ENCODE assay signal across 21 cellular contexts in genomic region chr3:77835916-77836315, GRCh38.
"Had no signal": no experiment of that assay in that cellular context is flagged by ENCODE, and none has a peak within 500 bp of the region (broad histone marks: within the 10 kb centered on the region; RNA-seq: fewer than 3 reads in every experiment).

No MANE protein-coding gene starts in this region.

- H3K4me1 ChIP-seq: ascending aorta, foreskin keratinocyte, upper lobe of left lung had no signal

- H3K27ac ChIP-seq: ascending aorta, coronary artery, foreskin keratinocyte, skin epidermis, thoracic aorta, upper lobe of left lung had no signal

- H3K36me3 ChIP-seq: ascending aorta, thoracic aorta, upper lobe of left lung had no signal

- DNase-seq: activated CD4-positive, alpha-beta T cell treated with anti-CD3 and anti-CD28 coated beads, Interleukin-2, amount 10 ng/mL, durations not matched to agents 7 days and 5 days; activated CD8-positive, alpha-beta T cell treated with anti-CD3 and anti-CD28 coated beads, Interleukin-2, amount 10 ng/mL, durations not matched to agents 7 days and 5 days; activated naive CD4-positive, alpha-beta T cell treated with anti-CD3 and anti-CD28 coated beads, Interleukin-2, amount 10 ng/mL, durations not matched to agents 7 days and 5 days; activated naive CD8-positive, alpha-beta T cell treated with anti-CD3 and anti-CD28 coated beads, Interleukin-2, amount 50 U/mL, for 24 hours; activated T-cell treated with anti-CD3 and anti-CD28 coated beads, Interleukin-2, amount 50 U/mL, for 24 hours; effector CD4-positive, alpha-beta T cell; foreskin keratinocyte; hippocampal formation; islet precursor cell; mammary epithelial cell; occipital lobe; stimulated activated CD4-positive, alpha-beta T cell treated with anti-CD3 and anti-CD28 coated beads, Interleukin-4, amount 100 ng/mL, for 4 hours; T1000; upper lobe of left lung had no signal

- H3K9me3 ChIP-seq: ascending aorta, thoracic aorta had no signal

- H3K4me3 ChIP-seq: ascending aorta, coronary artery, skin epidermis, thoracic aorta, upper lobe of left lung had no signal

- H3K27me3 ChIP-seq: ascending aorta, foreskin keratinocyte, upper lobe of left lung had no signal

- ATAC-seq: activated CD4-positive, CD25-positive, alpha-beta regulatory T cell treated with anti-CD3 and anti-CD28 coated beads, Interleukin-2, amount 50 U/mL, for 24 hours; activated CD8-positive, alpha-beta T cell treated with anti-CD3 and anti-CD28 coated beads, Interleukin-2, amount 10 ng/mL, durations not matched to agents 7 days and 5 days; activated naive CD8-positive, alpha-beta T cell treated with anti-CD3 and anti-CD28 coated beads, Interleukin-2, amount 50 U/mL, for 24 hours; esophagus mucosa; foreskin keratinocyte; stimulated activated memory B cell treated with anti-CD40 and anti-IgM and Interleukin-4, amounts not matched to agents 10 μg/mL and 1 μg/mL and 100 μg/mL, for 72 hours had no signal
